Comparison of ENCODE assay signal across 37 cellular contexts in the genomic region with DNA sequence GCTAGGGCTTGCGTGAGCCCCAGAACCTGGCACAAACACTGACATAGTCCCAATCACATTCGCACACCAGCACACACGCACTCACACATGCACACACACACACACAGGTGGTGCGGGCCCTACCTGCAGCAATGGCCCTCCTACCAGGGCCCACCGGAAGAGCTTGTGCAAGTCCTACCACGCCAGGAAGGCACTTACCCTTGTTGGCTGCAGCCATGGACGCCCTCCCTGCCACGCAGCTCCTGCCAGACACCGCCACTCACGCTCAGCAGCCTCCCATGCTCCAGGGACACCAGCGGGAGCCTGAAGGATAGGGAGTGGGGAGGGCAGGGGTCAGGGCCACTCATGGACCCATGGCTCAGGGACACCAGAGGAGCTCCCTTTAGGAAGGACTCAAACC. TPM values are rescaled to one million over a fixed set of nuclear protein-coding genes. Genes with fewer than 3 reads are reported as not detected.
DNase-seq lines count a peak whose midpoint lies in the region; ATAC-seq, FAIRE-seq and TF ChIP-seq lines count a peak whose summit lies in the region.
"Had no signal": no experiment of that assay in that cellular context is flagged by ENCODE, and none has a peak within 500 bp of the region (broad histone marks: within the 10 kb centered on the region; RNA-seq: fewer than 3 reads in every experiment).

No MANE protein-coding gene starts in this region.

- TF ChIP-seq CTCF in HepG2 (CRISPR knock-in tag; IDR thresholded peaks at IDR 0.05) (no peak), right lobe of liver (IDR thresholded peaks at IDR 0.05) (no peak), neural progenitor cell (IDR thresholded peaks at IDR 0.05) (no peak), D721Med (IDR thresholded peaks at IDR 0.05; ENCODE audit: insufficient read depth, missing control alignments) (no peak)

- no peak for ATAC-seq in HepG2
- ATAC-seq in right lobe of liver, result no peak
- ATAC-seq in activated naive CD8-positive, alpha-beta T cell treated with anti-CD3 and anti-CD28 coated beads, Interleukin-2, amount 50 U/mL, for 24 hours, result peak; percentile 16
- ATAC-seq in GM19463 (IDR thresholded peaks at IDR 0.05; ENCODE audit: unreplicated experiment), result no peak
- ATAC-seq: activated T-cell treated with anti-CD3 and anti-CD28 coated beads, Interleukin-2, amount 50 U/mL, for 72 hours; HCT116; SK-N-SH treated with all-trans-retinoic acid at 6 μM for 48 hours had no signal

- H3K9me3 Mint-ChIP-seq in activated naive CD8-positive, alpha-beta T cell treated with anti-CD3 and anti-CD28 coated beads, Interleukin-2, amount 50 U/mL, for 24 hours, result no peaks in the 10 kb centered on the region
- no peaks in the 10 kb centered on the region for H3K9me3 Mint-ChIP-seq in neural progenitor cell
- H3K9me3 Mint-ChIP-seq: activated CD4-positive, alpha-beta memory T cell treated with anti-CD3 and anti-CD28 coated beads for 36 hours; activated naive CD4-positive, alpha-beta T cell treated with anti-CD3 and anti-CD28 coated beads for 36 hours; activated T-cell treated with anti-CD3 and anti-CD28 coated beads, Interleukin-2, amount 50 U/mL, for 72 hours; mesothelial cell of epicardium; naive B cell had no signal

- H3K36me3 Mint-ChIP-seq in activated naive CD8-positive, alpha-beta T cell treated with anti-CD3 and anti-CD28 coated beads, Interleukin-2, amount 50 U/mL, for 24 hours (ENCODE audit: low read depth), result peaks cover 10% of the 10 kb centered on the region
- peaks cover 19% of the 10 kb centered on the region for H3K36me3 Mint-ChIP-seq in neural progenitor cell

- TF ChIP-seq RAD21 in HepG2 (CRISPR knock-in tag; IDR thresholded peaks at IDR 0.05), result no peak

- in situ Hi-C loops in HepG2 (cut with HindIII; ENCODE audit: extremely low pct_ligation_motif_present, low pct_unique_long_range_greater_than_20kb), result no loop called here

- H3K4me3 ChIP-seq in HepG2 (replicated peaks in 1 of 3; ENCODE audit: insufficient read depth in 1 of 3, low read depth in 2 of 3, low read length in 3 of 3) (no peak overlapping the region), right lobe of liver (no peak overlapping the region), neural progenitor cell (no peak overlapping the region), subcutaneous abdominal adipose tissue (ENCODE audit: low read depth in 1 of 5, low read length in 5 of 5) (no peak overlapping the region)
- H3K4me3 ChIP-seq: breast epithelium, PC-9 had no signal

- no peak overlapping the region for H3K27ac ChIP-seq in HepG2 (ENCODE audit: extremely low read length, insufficient read depth, low read length)
- no peak overlapping the region for H3K27ac ChIP-seq in right lobe of liver
- peak overlapping the region; percentile 79 for H3K27ac ChIP-seq in neural progenitor cell
- H3K27ac ChIP-seq in subcutaneous abdominal adipose tissue (ENCODE audit: low read depth, low read length), result peak overlapping the region; percentile 24
- H3K27ac ChIP-seq: PC-9 had no signal

- POLR2A ChIA-PET in HepG2 (lab: Yijun Ruan, JAX), result interaction anchor here (0.8 to 2.0 kb wide), 3 partner anchors 9 to 21 kb away, joined by 3 to 6 read pairs (median 3); a partner anchor contains a TSS

- no TSS peak for BruUV-seq in HepG2 (replicated peaks; lab: Mats Ljungman, UMichigan)

- WGBS in HepG2 (ENCODE audit: low lambda C conversion rate), result 95% methylated on average over 11 of the region's 11 CpGs
- no CpG with 5 or more reads among the region's 11 CpGs for WGBS in right lobe of liver (ENCODE audit: insufficient coverage, low coverage, low lambda C conversion rate, missing lambda C conversion rate)

- TF ChIP-seq POLR2A in HepG2 (IDR thresholded peaks at IDR 0.05; ENCODE audit: insufficient read depth in 1 of 2, low read depth in 2 of 2, low read length in 2 of 2), result no peak
- TF ChIP-seq POLR2A in right lobe of liver (IDR thresholded peaks at IDR 0.05), result no peak

- H3K9ac ChIP-seq in HepG2 (ENCODE audit: insufficient read depth, low read depth, low read length) (no peak overlapping the region), neural progenitor cell (no peak overlapping the region), subcutaneous abdominal adipose tissue (ENCODE audit: low read length in 5 of 5) (peak overlapping the region in 2 of 5 donors; percentile 57 to 66)

- H2AFZ ChIP-seq in HepG2 (ENCODE audit: low read length), result no peak overlapping the region
- H2AFZ ChIP-seq in neural progenitor cell (replicated peaks), result no peak overlapping the region
- H2AFZ ChIP-seq: PC-9 had no signal

- no peak overlapping the region for H3K27ac Mint-ChIP-seq in activated naive CD8-positive, alpha-beta T cell treated with anti-CD3 and anti-CD28 coated beads, Interleukin-2, amount 50 U/mL, for 24 hours
- H3K27ac Mint-ChIP-seq in neural progenitor cell, result peak overlapping the region; percentile 91
- H3K27ac Mint-ChIP-seq: activated CD4-positive, alpha-beta memory T cell treated with anti-CD3 and anti-CD28 coated beads for 36 hours; activated naive CD4-positive, alpha-beta T cell treated with anti-CD3 and anti-CD28 coated beads for 36 hours; activated T-cell treated with anti-CD3 and anti-CD28 coated beads, Interleukin-2, amount 50 U/mL, for 72 hours had no signal

- H3K4me1 Mint-ChIP-seq in activated naive CD8-positive, alpha-beta T cell treated with anti-CD3 and anti-CD28 coated beads, Interleukin-2, amount 50 U/mL, for 24 hours, result no peaks in the 10 kb centered on the region
- peaks cover 4% of the 10 kb centered on the region for H3K4me1 Mint-ChIP-seq in neural progenitor cell

- H3K4me2 ChIP-seq in HepG2 (ENCODE audit: low read depth, low read length) (no peak overlapping the region), neural progenitor cell (peak overlapping the region; percentile 46)
- H3K4me2 ChIP-seq: PC-9 had no signal

- FAIRE-seq in HepG2 (lab: Jason Lieb, UNC) (no peak), D721Med (lab: Jason Lieb, UNC) (no peak)

- H3K36me3 ChIP-seq in HepG2 (replicated peaks in 1 of 2; ENCODE audit: control insufficient read depth in 1 of 2, insufficient read depth in 2 of 2, low read length in 2 of 2) (peaks cover 33 to 39% of the 10 kb centered on the region in 2 experiments; a peak in 4 of 5 replicates), right lobe of liver (no peaks in the 10 kb centered on the region), neural progenitor cell (no peaks in the 10 kb centered on the region), subcutaneous abdominal adipose tissue (ENCODE audit: control insufficient read depth in 5 of 5, insufficient read depth in 5 of 5, low read length in 5 of 5) (peaks cover 0 to 33% (median 15%) of the 10 kb centered on the region in 5 donors)
- H3K36me3 ChIP-seq: breast epithelium had no signal

- no peak for DNase-seq in HepG2 (ENCODE audit: low spot score)
- no peak for DNase-seq in right lobe of liver
- no peak for DNase-seq in activated naive CD8-positive, alpha-beta T cell treated with anti-CD3 and anti-CD28 coated beads, Interleukin-2, amount 50 U/mL, for 24 hours
- no peak for DNase-seq in neural progenitor cell (ENCODE audit: low spot score)
- no peak for DNase-seq in D721Med (ENCODE audit: insufficient read length, low spot score)
- DNase-seq in NCI-H1694 (lab: John Stamatoyannopoulos, UW), result no peak
- DNase-seq: ACHN; activated CD4-positive, alpha-beta memory T cell treated with anti-CD3 and anti-CD28 coated beads for 36 hours; activated CD4-positive, alpha-beta T cell treated with anti-CD3 and anti-CD28 coated beads for 1 hour; activated naive CD4-positive, alpha-beta T cell treated with anti-CD3 and anti-CD28 coated beads for 36 hours; activated T-cell treated with anti-CD3 and anti-CD28 coated beads, Interleukin-2, amount 50 U/mL, for 72 hours; anterior cingulate cortex; BE2C; islet precursor cell; Karpas-422; naive B cell; NCI-H1417; NCI-H2081; NCI-H2227 treated with DMSO at 0.1 percent for 48 hours; NCI-H526; Right ventricle myocardium superior; stimulated activated CD4-positive, alpha-beta T cell treated with anti-CD3 and anti-CD28 coated beads, Interleukin-2, amount 100 ng/mL, for 24 hours; stimulated activated CD8-positive, alpha-beta memory T cell treated with anti-CD3 and anti-CD28 coated beads, Interleukin-4, amount 100 ng/mL, for 48 hours; substantia nigra; trophoblast cell had no signal

- H3K27me3 ChIP-seq in HepG2 (ENCODE audit: control insufficient read depth in 1 of 2, insufficient read depth in 2 of 2, low read length in 2 of 2), result no peaks in the 10 kb centered on the region
- no peaks in the 10 kb centered on the region for H3K27me3 ChIP-seq in right lobe of liver
- no peaks in the 10 kb centered on the region for H3K27me3 ChIP-seq in neural progenitor cell
- no peaks in the 10 kb centered on the region for H3K27me3 ChIP-seq in subcutaneous abdominal adipose tissue (ENCODE audit: control insufficient read depth in 5 of 5, insufficient read depth in 4 of 5, low read length in 5 of 5)
- H3K27me3 ChIP-seq: BE2C, breast epithelium had no signal

- peaks cover 6% of the 10 kb centered on the region for H3K79me2 ChIP-seq in HepG2 (ENCODE audit: insufficient read depth, low read length)
- H3K79me2 ChIP-seq in neural progenitor cell (ENCODE audit: low read depth), result no peaks in the 10 kb centered on the region

- CTCF ChIA-PET in HepG2 (lab: Yijun Ruan, JAX; ENCODE audit: low intra/inter-chr PET ratio, low total read pairs), result no interaction called here

- H4K20me1 ChIP-seq in HepG2 (ENCODE audit: insufficient read depth, low read length) (no peaks in the 10 kb centered on the region), neural progenitor cell (ENCODE audit: low read depth) (no peaks in the 10 kb centered on the region)

- TF ChIP-seq EP300 in HepG2 (IDR thresholded peaks at IDR 0.05; ENCODE audit: low read depth in 2 of 2, low read length in 2 of 2) (no peak), HepG2 (CRISPR knock-in tag; IDR thresholded peaks at IDR 0.05; ENCODE audit: borderline replicate concordance) (no peak)

- H3K4me1 ChIP-seq in HepG2 (ENCODE audit: insufficient read depth, low read length) (peaks cover 16% of the 10 kb centered on the region), right lobe of liver (no peaks in the 10 kb centered on the region), neural progenitor cell (peaks cover 28% of the 10 kb centered on the region), subcutaneous abdominal adipose tissue (ENCODE audit: control insufficient read depth in 5 of 5, insufficient read depth in 5 of 5, low read length in 5 of 5) (peaks cover 7 to 84% (median 64%) of the 10 kb centered on the region in 5 donors)
- H3K4me1 ChIP-seq: BE2C, breast epithelium had no signal

- no peaks in the 10 kb centered on the region for H3K9me3 ChIP-seq in HepG2 (ENCODE audit: low read length)
- no peaks in the 10 kb centered on the region for H3K9me3 ChIP-seq in right lobe of liver
- no peaks in the 10 kb centered on the region for H3K9me3 ChIP-seq in neural progenitor cell (ENCODE audit: low read depth)
- H3K9me3 ChIP-seq in subcutaneous abdominal adipose tissue (ENCODE audit: control insufficient read depth in 5 of 5, low read length in 5 of 5), result no peaks in the 10 kb centered on the region
- H3K9me3 ChIP-seq: BE2C, breast epithelium had no signal

- H3F3A ChIP-seq in neural progenitor cell (ENCODE audit: low read depth), result peaks cover 16% of the 10 kb centered on the region

- intact Hi-C loops in HepG2 (cut with micrococcal nuclease; ENCODE audit: unreplicated experiment) (no loop called here), right lobe of liver (cut with DNase I) (no loop called here)

- no peaks in the 10 kb centered on the region for H3K27me3 Mint-ChIP-seq in activated naive CD8-positive, alpha-beta T cell treated with anti-CD3 and anti-CD28 coated beads, Interleukin-2, amount 50 U/mL, for 24 hours
- peaks cover 2% of the 10 kb centered on the region for H3K27me3 Mint-ChIP-seq in neural progenitor cell (ENCODE audit: insufficient read depth, low read depth)
- H3K27me3 Mint-ChIP-seq: activated CD4-positive, alpha-beta memory T cell treated with anti-CD3 and anti-CD28 coated beads for 36 hours; naive B cell had no signal

- H3K4me3 Mint-ChIP-seq in activated naive CD8-positive, alpha-beta T cell treated with anti-CD3 and anti-CD28 coated beads, Interleukin-2, amount 50 U/mL, for 24 hours, result no peak overlapping the region
- peak overlapping the region; percentile 62 for H3K4me3 Mint-ChIP-seq in neural progenitor cell
- H3K4me3 Mint-ChIP-seq: activated CD4-positive, alpha-beta memory T cell treated with anti-CD3 and anti-CD28 coated beads for 36 hours; activated naive CD4-positive, alpha-beta T cell treated with anti-CD3 and anti-CD28 coated beads for 36 hours; activated T-cell treated with anti-CD3 and anti-CD28 coated beads, Interleukin-2, amount 50 U/mL, for 72 hours; mesothelial cell of epicardium; naive B cell had no signal

RNA-seq across cellular contexts. Expression of a gene that starts 7.7 kb away (rescaled TPM):
- total RNA-seq in HepG2 (2016; rRNA removed; fragmentation: Illumina TruSeq; extraction: Trizol) (70.0 and 90.6 TPM in 2 replicates), right lobe of liver (10 to 100 TPM in 3 of 6 experiments, 1 to 10 TPM in 3; 9.6 to 11.7 (median 9.9) TPM), neural progenitor cell (ENCODE audit: low replicate concordance) (17.6 and 42.8 TPM in 2 replicates)
- 120 and 149 TPM in 2 replicates for total RNA-seq in HepG2 (2016; cell fraction: cytosol; rRNA removed; fragmentation: Illumina TruSeq; extraction: Trizol; ENCODE audit: low read depth)
- 67.4 and 89.2 TPM in 2 replicates for total RNA-seq in HepG2 (2016; cell fraction: insoluble cytoplasmic fraction; rRNA removed; fragmentation: Illumina TruSeq; extraction: Trizol)
- 165 and 207 TPM in 2 replicates for total RNA-seq in HepG2 (2016; cell fraction: membrane; rRNA removed; fragmentation: Illumina TruSeq; extraction: Trizol)
- total RNA-seq in HepG2 (2016; cell fraction: nucleus; rRNA removed; fragmentation: Illumina TruSeq; extraction: Trizol), result 43.5 and 46.5 TPM in 2 replicates
- 38.3 and 51.7 TPM in 2 replicates for polyA plus RNA-seq in HepG2 (2011; rRNA removed)
- polyA plus RNA-seq in HepG2 (2011; cell fraction: cytosol; rRNA removed), result 41.7 and 67.3 TPM in 2 replicates
- polyA plus RNA-seq in HepG2 (2011; cell fraction: nucleus; rRNA removed), result 36.2 and 38.2 TPM in 2 replicates
- 37.4 and 38.4 TPM in 2 replicates for polyA plus RNA-seq in HepG2 (2012)
- polyA plus RNA-seq in HepG2 (2016; cell fraction: cytosol; fragmentation: Illumina TruSeq; extraction: Trizol; ENCODE audit: low read depth), result 210 and 248 TPM in 2 replicates
- 96.6 and 129 TPM in 2 replicates for polyA plus RNA-seq in HepG2 (2016; cell fraction: insoluble cytoplasmic fraction; fragmentation: Illumina TruSeq; extraction: Trizol; ENCODE audit: low read depth)
- polyA plus RNA-seq in HepG2 (2016; cell fraction: membrane; fragmentation: Illumina TruSeq; extraction: Trizol; ENCODE audit: low read depth), result 249 and 277 TPM in 2 replicates
- polyA plus RNA-seq in HepG2 (2016; cell fraction: nucleus; fragmentation: Illumina TruSeq; extraction: Trizol; ENCODE audit: insufficient read depth, low read depth), result 90.0 and 101 TPM in 2 replicates
- polyA minus RNA-seq in HepG2 (2011; rRNA and poly(A)+ RNA removed; ENCODE audit: low replicate concordance), result 32.0 and 63.5 TPM in 2 replicates
- polyA minus RNA-seq in HepG2 (2011; cell fraction: cytosol; rRNA and poly(A)+ RNA removed), result 30.2 and 38.4 TPM in 2 replicates
- polyA minus RNA-seq in HepG2 (2011; cell fraction: nucleus; rRNA and poly(A)+ RNA removed), result 15.2 and 15.3 TPM in 2 replicates

RNA-seq across cellular contexts. Expression of a gene that starts 21.4 kb away (rescaled TPM):
- total RNA-seq in HepG2 (2016; rRNA removed; fragmentation: Illumina TruSeq; extraction: Trizol) (0.27 and 0.32 TPM in 2 replicates), right lobe of liver (not detected), neural progenitor cell (ENCODE audit: low replicate concordance) (0.34 and 1.2 TPM in 2 replicates)
- not detected in 2 replicates for total RNA-seq in HepG2 (2016; cell fraction: cytosol; rRNA removed; fragmentation: Illumina TruSeq; extraction: Trizol; ENCODE audit: low read depth)
- total RNA-seq in HepG2 (2016; cell fraction: insoluble cytoplasmic fraction; rRNA removed; fragmentation: Illumina TruSeq; extraction: Trizol), result 0.15 and 0.22 TPM in 2 replicates
- 0.17 and 0.22 TPM in 2 replicates for total RNA-seq in HepG2 (2016; cell fraction: membrane; rRNA removed; fragmentation: Illumina TruSeq; extraction: Trizol)
- total RNA-seq in HepG2 (2016; cell fraction: nucleus; rRNA removed; fragmentation: Illumina TruSeq; extraction: Trizol), result 0.40 TPM in 1 of 2 replicates, not detected in the other
- polyA plus RNA-seq in HepG2 (2011; rRNA removed), result 0.05 and 0.11 TPM in 2 replicates
- polyA plus RNA-seq in HepG2 (2011; cell fraction: cytosol; rRNA removed), result 0.08 TPM in 1 of 2 replicates, not detected in the other
- polyA plus RNA-seq in HepG2 (2011; cell fraction: nucleus; rRNA removed), result 0.45 and 0.84 TPM in 2 replicates
- polyA plus RNA-seq in HepG2 (2012), result 0.11 TPM in 1 of 2 replicates, not detected in the other
- polyA plus RNA-seq in HepG2 (2016; cell fraction: cytosol; fragmentation: Illumina TruSeq; extraction: Trizol; ENCODE audit: low read depth), result 0.17 and 0.22 TPM in 2 replicates
- polyA plus RNA-seq in HepG2 (2016; cell fraction: insoluble cytoplasmic fraction; fragmentation: Illumina TruSeq; extraction: Trizol; ENCODE audit: low read depth), result 0.24 and 0.25 TPM in 2 replicates
- polyA plus RNA-seq in HepG2 (2016; cell fraction: membrane; fragmentation: Illumina TruSeq; extraction: Trizol; ENCODE audit: low read depth), result 0.20 and 0.42 TPM in 2 replicates
- polyA plus RNA-seq in HepG2 (2016; cell fraction: nucleus; fragmentation: Illumina TruSeq; extraction: Trizol; ENCODE audit: insufficient read depth, low read depth), result 0.29 TPM in 1 of 2 replicates, not detected in the other
- polyA minus RNA-seq in HepG2 (2011; rRNA and poly(A)+ RNA removed; ENCODE audit: low replicate concordance), result 0.08 and 0.14 TPM in 2 replicates
- polyA minus RNA-seq in HepG2 (2011; cell fraction: cytosol; rRNA and poly(A)+ RNA removed), result not detected in 2 replicates
- polyA minus RNA-seq in HepG2 (2011; cell fraction: nucleus; rRNA and poly(A)+ RNA removed), result 0.64 TPM in 1 of 2 replicates, not detected in the other
- total RNA-seq: activated naive CD4-positive, alpha-beta T cell treated with anti-CD3 and anti-CD28 coated beads for 36 hours; liver; osteocyte had no signal
- polyA plus RNA-seq: liver had no signal

RNA-seq across cellular contexts. Expression of a gene that starts 26.7 kb away (rescaled TPM):
- total RNA-seq in HepG2 (2016; rRNA removed; fragmentation: Illumina TruSeq; extraction: Trizol), result 42.9 and 54.5 TPM in 2 replicates
- 12.7 and 12.9 TPM in 2 replicates for total RNA-seq in HepG2 (2016; cell fraction: cytosol; rRNA removed; fragmentation: Illumina TruSeq; extraction: Trizol; ENCODE audit: low read depth)
- total RNA-seq in HepG2 (2016; cell fraction: insoluble cytoplasmic fraction; rRNA removed; fragmentation: Illumina TruSeq; extraction: Trizol), result 42.6 and 53.4 TPM in 2 replicates
- 44.1 and 47.1 TPM in 2 replicates for total RNA-seq in HepG2 (2016; cell fraction: membrane; rRNA removed; fragmentation: Illumina TruSeq; extraction: Trizol)
- total RNA-seq in HepG2 (2016; cell fraction: nucleus; rRNA removed; fragmentation: Illumina TruSeq; extraction: Trizol), result 22.9 and 28.9 TPM in 2 replicates
- 10.4 and 15.6 TPM in 2 replicates for polyA plus RNA-seq in HepG2 (2011; rRNA removed)
- 13.3 and 14.8 TPM in 2 replicates for polyA plus RNA-seq in HepG2 (2011; cell fraction: cytosol; rRNA removed)
- 19.0 and 20.4 TPM in 2 replicates for polyA plus RNA-seq in HepG2 (2011; cell fraction: nucleus; rRNA removed)
- 20.0 and 24.1 TPM in 2 replicates for polyA plus RNA-seq in HepG2 (2012)
- polyA plus RNA-seq in HepG2 (2016; cell fraction: cytosol; fragmentation: Illumina TruSeq; extraction: Trizol; ENCODE audit: low read depth), result 11.2 and 11.4 TPM in 2 replicates
- 37.8 and 42.0 TPM in 2 replicates for polyA plus RNA-seq in HepG2 (2016; cell fraction: insoluble cytoplasmic fraction; fragmentation: Illumina TruSeq; extraction: Trizol; ENCODE audit: low read depth)
- 28.4 and 33.6 TPM in 2 replicates for polyA plus RNA-seq in HepG2 (2016; cell fraction: membrane; fragmentation: Illumina TruSeq; extraction: Trizol; ENCODE audit: low read depth)
- 36.6 and 38.3 TPM in 2 replicates for polyA plus RNA-seq in HepG2 (2016; cell fraction: nucleus; fragmentation: Illumina TruSeq; extraction: Trizol; ENCODE audit: insufficient read depth, low read depth)
- 40.5 and 51.2 TPM in 2 replicates for polyA minus RNA-seq in HepG2 (2011; rRNA and poly(A)+ RNA removed; ENCODE audit: low replicate concordance)
- polyA minus RNA-seq in HepG2 (2011; cell fraction: cytosol; rRNA and poly(A)+ RNA removed), result 17.9 and 18.5 TPM in 2 replicates
- polyA minus RNA-seq in HepG2 (2011; cell fraction: nucleus; rRNA and poly(A)+ RNA removed), result 16.0 and 16.7 TPM in 2 replicates
- 10 to 100 TPM; 27.8 to 43.1 (median 31.6) TPM for total RNA-seq in right lobe of liver
- 5.0 and 28.9 TPM in 2 replicates for total RNA-seq in neural progenitor cell (ENCODE audit: low replicate concordance)

RNA-seq across cellular contexts. Expression of a gene that starts 27.4 kb away (rescaled TPM):
- total RNA-seq in HepG2 (2016; rRNA removed; fragmentation: Illumina TruSeq; extraction: Trizol) (not detected in 2 replicates), right lobe of liver (1 to 10 TPM in 3 of 6 experiments, under 1 TPM in 3; 0.46 to 2.2 (median 0.97) TPM), neural progenitor cell (ENCODE audit: low replicate concordance) (0.15 and 0.71 TPM in 2 replicates)
- total RNA-seq in HepG2 (2016; cell fraction: cytosol; rRNA removed; fragmentation: Illumina TruSeq; extraction: Trizol; ENCODE audit: low read depth), result not detected in 2 replicates
- total RNA-seq in HepG2 (2016; cell fraction: insoluble cytoplasmic fraction; rRNA removed; fragmentation: Illumina TruSeq; extraction: Trizol), result not detected in 2 replicates
- total RNA-seq in HepG2 (2016; cell fraction: membrane; rRNA removed; fragmentation: Illumina TruSeq; extraction: Trizol), result not detected in 2 replicates
- total RNA-seq in HepG2 (2016; cell fraction: nucleus; rRNA removed; fragmentation: Illumina TruSeq; extraction: Trizol), result not detected in 2 replicates
- polyA plus RNA-seq in HepG2 (2011; rRNA removed), result 0.01 TPM in 2 replicates
- polyA plus RNA-seq in HepG2 (2011; cell fraction: cytosol; rRNA removed), result 0.03 and 0.04 TPM in 2 replicates
- polyA plus RNA-seq in HepG2 (2011; cell fraction: nucleus; rRNA removed), result 0.14 and 0.17 TPM in 2 replicates
- polyA plus RNA-seq in HepG2 (2012), result 0.90 and 1.9 TPM in 2 replicates
- polyA plus RNA-seq in HepG2 (2016; cell fraction: cytosol; fragmentation: Illumina TruSeq; extraction: Trizol; ENCODE audit: low read depth), result not detected in 2 replicates
- not detected in 2 replicates for polyA plus RNA-seq in HepG2 (2016; cell fraction: insoluble cytoplasmic fraction; fragmentation: Illumina TruSeq; extraction: Trizol; ENCODE audit: low read depth)
- polyA plus RNA-seq in HepG2 (2016; cell fraction: membrane; fragmentation: Illumina TruSeq; extraction: Trizol; ENCODE audit: low read depth), result not detected in 2 replicates
- polyA plus RNA-seq in HepG2 (2016; cell fraction: nucleus; fragmentation: Illumina TruSeq; extraction: Trizol; ENCODE audit: insufficient read depth, low read depth), result not detected in 2 replicates
- polyA minus RNA-seq in HepG2 (2011; rRNA and poly(A)+ RNA removed; ENCODE audit: low replicate concordance), result 0.10 TPM in 1 of 2 replicates, not detected in the other
- not detected in 2 replicates for polyA minus RNA-seq in HepG2 (2011; cell fraction: cytosol; rRNA and poly(A)+ RNA removed)
- 0.13 TPM in 1 of 2 replicates, not detected in the other for polyA minus RNA-seq in HepG2 (2011; cell fraction: nucleus; rRNA and poly(A)+ RNA removed)
- total RNA-seq: activated CD4-positive, alpha-beta memory T cell treated with anti-CD3 and anti-CD28 coated beads for 36 hours; activated naive CD4-positive, alpha-beta T cell treated with anti-CD3 and anti-CD28 coated beads for 36 hours; activated T-cell treated with anti-CD3 and anti-CD28 coated beads, Interleukin-2, amount 50 U/mL, for 72 hours; epithelial cell of proximal tubule; osteocyte; PC-9; renal cortical epithelial cell; T-helper 2 cell treated with Interferon-gamma antibody and Interleukin-4, amounts not matched to agents 100 ng/mL and 5 ng/mL, for 36 hours had no signal

RNA-seq across cellular contexts. Expression of a gene that starts 36.2 kb away (rescaled TPM):
- total RNA-seq in HepG2 (2016; rRNA removed; fragmentation: Illumina TruSeq; extraction: Trizol), result 14.5 and 19.3 TPM in 2 replicates
- total RNA-seq in HepG2 (2016; cell fraction: cytosol; rRNA removed; fragmentation: Illumina TruSeq; extraction: Trizol; ENCODE audit: low read depth), result 5.8 and 5.9 TPM in 2 replicates
- 15.3 and 18.9 TPM in 2 replicates for total RNA-seq in HepG2 (2016; cell fraction: insoluble cytoplasmic fraction; rRNA removed; fragmentation: Illumina TruSeq; extraction: Trizol)
- total RNA-seq in HepG2 (2016; cell fraction: membrane; rRNA removed; fragmentation: Illumina TruSeq; extraction: Trizol), result 18.7 and 19.9 TPM in 2 replicates
- 13.9 and 16.9 TPM in 2 replicates for total RNA-seq in HepG2 (2016; cell fraction: nucleus; rRNA removed; fragmentation: Illumina TruSeq; extraction: Trizol)
- 14.3 and 19.4 TPM in 2 replicates for polyA plus RNA-seq in HepG2 (2011; rRNA removed)
- polyA plus RNA-seq in HepG2 (2011; cell fraction: cytosol; rRNA removed), result 11.6 and 15.6 TPM in 2 replicates
- 49.0 and 73.9 TPM in 2 replicates for polyA plus RNA-seq in HepG2 (2011; cell fraction: nucleus; rRNA removed)
- 26.0 and 33.6 TPM in 2 replicates for polyA plus RNA-seq in HepG2 (2012)
- 10.4 and 11.1 TPM in 2 replicates for polyA plus RNA-seq in HepG2 (2016; cell fraction: cytosol; fragmentation: Illumina TruSeq; extraction: Trizol; ENCODE audit: low read depth)
- polyA plus RNA-seq in HepG2 (2016; cell fraction: insoluble cytoplasmic fraction; fragmentation: Illumina TruSeq; extraction: Trizol; ENCODE audit: low read depth), result 30.9 and 41.0 TPM in 2 replicates
- 21.7 and 25.1 TPM in 2 replicates for polyA plus RNA-seq in HepG2 (2016; cell fraction: membrane; fragmentation: Illumina TruSeq; extraction: Trizol; ENCODE audit: low read depth)
- 40.4 and 46.6 TPM in 2 replicates for polyA plus RNA-seq in HepG2 (2016; cell fraction: nucleus; fragmentation: Illumina TruSeq; extraction: Trizol; ENCODE audit: insufficient read depth, low read depth)
- 22.5 and 47.0 TPM in 2 replicates for polyA minus RNA-seq in HepG2 (2011; rRNA and poly(A)+ RNA removed; ENCODE audit: low replicate concordance)
- polyA minus RNA-seq in HepG2 (2011; cell fraction: cytosol; rRNA and poly(A)+ RNA removed), result 15.7 and 18.9 TPM in 2 replicates
- polyA minus RNA-seq in HepG2 (2011; cell fraction: nucleus; rRNA and poly(A)+ RNA removed), result 11.1 and 13.0 TPM in 2 replicates
- total RNA-seq in right lobe of liver, result 10 to 100 TPM; 10.9 to 28.7 (median 16.5) TPM
- 9.3 and 22.9 TPM in 2 replicates for total RNA-seq in neural progenitor cell (ENCODE audit: low replicate concordance)

Comparison
In these comparisons a context has a peak if more than half of its experiments do, and no peak if none do; other contexts are left out.
1. H3K27ac ChIP-seq: peak in neural progenitor cell (single experiment) and subcutaneous abdominal adipose tissue (single experiment); none in HepG2 (single experiment) and right lobe of liver (0 of 3).